In genomic region chr19:33771308-33772101, GRCh38 we compare ENCODE assay signal across 8 cellular contexts. TPM values are rescaled to one million over a fixed set of nuclear protein-coding genes. Genes with fewer than 3 reads are reported as not detected.
A peak's percentile ranks its signal among the peaks of the same experiment; 100 is the strongest.
DNase-seq lines count a peak whose midpoint lies in the region; ATAC-seq and TF ChIP-seq lines count a peak whose summit lies in the region.

No MANE protein-coding gene starts in this region.

- intact Hi-C loops in PC-3 (cut with micrococcal nuclease) (loop anchor here (1.0 to 2.0 kb wide), 3 partner anchors 341 to 537 kb away; no protein-coding TSS in a partner anchor), thyroid gland (cut with DNase I) (loop anchor here (2.0 to 10.0 kb wide), 4 partner anchors 341 to 529 kb away; no protein-coding TSS in a partner anchor)

- peak; percentile 90 for TF ChIP-seq CTCF in KMS-11 (conservative IDR thresholded peaks at IDR 0.05; ENCODE audit: low read depth, low read length)
- peak; percentile 77 for TF ChIP-seq CTCF in PC-3 (conservative IDR thresholded peaks at IDR 0.05; ENCODE audit: low read depth, low read length)
- peak; percentile 76 to 81 for TF ChIP-seq CTCF in fibroblast of lung (conservative IDR thresholded peaks at IDR 0.05 in 1 of 2, IDR thresholded peaks at IDR 0.05 in 1 of 2; ENCODE audit: low read depth in 1 of 2, low read length in 2 of 2)
- TF ChIP-seq CTCF in neural crest cell (conservative IDR thresholded peaks at IDR 0.05) = peak; percentile 93
- TF ChIP-seq CTCF in thyroid gland (IDR thresholded peaks at IDR 0.05) = peak; percentile 29 to 92 (median 84)

- peak; percentile 11 for DNase-seq in GDM1 (lab: John Stamatoyannopoulos, UW)
- DNase-seq in PC-3 = peak; percentile 79
- peak; percentile 84 to 85 for DNase-seq in activated T-cell treated with anti-CD3 and anti-CD28 coated beads, Interleukin-2, amount 50 U/mL, for 48 hours
- DNase-seq in fibroblast of lung (ENCODE audit: low read depth in 2 of 2) = peak; percentile 36 to 57
- peak; percentile 84 for DNase-seq in neural crest cell (ENCODE audit: low read depth, low spot score)
- peak; percentile 63 to 74 for DNase-seq in thyroid gland

- no peak overlapping the region for H3K27ac Mint-ChIP-seq in neural crest cell (ENCODE audit: unreplicated experiment)

- H3K4me1 ChIP-seq in KMS-11 (ENCODE audit: low read depth, poor library complexity, severe bottlenecking) (no peaks in the 10 kb centered on the region), PC-3 (ENCODE audit: insufficient read depth, low read length) (no peaks in the 10 kb centered on the region), fibroblast of lung (ENCODE audit: control insufficient read depth, extremely low read depth, insufficient read depth, low read length) (no peaks in the 10 kb centered on the region), thyroid gland (no peaks in the 10 kb centered on the region)

- H3K9ac ChIP-seq in KMS-11 (no peak overlapping the region), PC-3 (ENCODE audit: low read length) (no peak overlapping the region), fibroblast of lung (ENCODE audit: insufficient read depth, low read length) (no peak overlapping the region)

- H3K4me2 ChIP-seq in KMS-11 (no peak overlapping the region), PC-3 (ENCODE audit: low read length) (no peak overlapping the region), fibroblast of lung (ENCODE audit: extremely low read depth, insufficient read depth, low read length) (no peak overlapping the region)

- H3K36me3 ChIP-seq in KMS-11 (ENCODE audit: insufficient read depth) (no peaks in the 10 kb centered on the region), PC-3 (ENCODE audit: low read depth, low read length) (no peaks in the 10 kb centered on the region), fibroblast of lung (ENCODE audit: control insufficient read depth, insufficient read depth, low read length) (no peaks in the 10 kb centered on the region), thyroid gland (no peaks in the 10 kb centered on the region)

- no TSS peak for BruUV-seq in PC-3 (replicated peaks; lab: Mats Ljungman, UMichigan)

- no peaks in the 10 kb centered on the region for H3K9me3 Mint-ChIP-seq in neural crest cell

- H3K9me3 ChIP-seq in PC-3 (ENCODE audit: low read length) (no peaks in the 10 kb centered on the region), fibroblast of lung (ENCODE audit: control insufficient read depth, insufficient read depth, low read depth, low read length) (no peaks in the 10 kb centered on the region), thyroid gland (no peaks in the 10 kb centered on the region)

- H2AFZ ChIP-seq in KMS-11 (ENCODE audit: low read depth) (no peak overlapping the region), PC-3 (ENCODE audit: low read length) (no peak overlapping the region), fibroblast of lung (ENCODE audit: low read length) (no peak overlapping the region)

- H3K79me2 ChIP-seq in KMS-11 (ENCODE audit: insufficient read depth, low read depth) = no peaks in the 10 kb centered on the region
- H3K79me2 ChIP-seq in PC-3 (ENCODE audit: low read length) = no peaks in the 10 kb centered on the region
- H3K79me2 ChIP-seq in fibroblast of lung (ENCODE audit: control insufficient read depth, insufficient read depth, low read length) = no peaks in the 10 kb centered on the region

- H3K4me1 Mint-ChIP-seq in neural crest cell = no peaks in the 10 kb centered on the region

- TF ChIP-seq POLR2A in thyroid gland (IDR thresholded peaks at IDR 0.05) = no peak

- POLR2A ChIA-PET in PC-3 (lab: Charles Lee; ENCODE audit: unreplicated experiment) = no interaction called here

- CTCF ChIA-PET in PC-3 (lab: Charles Lee) = interaction anchor here (0.7 kb wide), 1 partner anchor 341 kb away, joined by 5 read pairs; no protein-coding TSS in a partner anchor

- no peaks in the 10 kb centered on the region for H4K20me1 ChIP-seq in KMS-11 (ENCODE audit: insufficient read depth)
- no peaks in the 10 kb centered on the region for H4K20me1 ChIP-seq in PC-3 (ENCODE audit: low read length)
- H4K20me1 ChIP-seq in fibroblast of lung (ENCODE audit: control insufficient read depth, extremely low read depth, insufficient read depth, low read length) = no peaks in the 10 kb centered on the region

- 9 to 69% methylated on average over 8 to 13 of the region's 20 CpGs for WGBS in thyroid gland, 2 donors

- H3K27me3 Mint-ChIP-seq in neural crest cell (ENCODE audit: low read depth) = peaks cover 43% of the 10 kb centered on the region

- H3K36me3 Mint-ChIP-seq in neural crest cell (ENCODE audit: low read depth) = no peaks in the 10 kb centered on the region

- H3K9me2 ChIP-seq in PC-3 (replicated peaks; ENCODE audit: low read length) = no peaks in the 10 kb centered on the region

- ATAC-seq in PC-3 = peak; percentile 92
- ATAC-seq in GM21360 (IDR thresholded peaks at IDR 0.05; ENCODE audit: unreplicated experiment) = no peak

- no peaks in the 10 kb centered on the region for H3F3A ChIP-seq in PC-3 (ENCODE audit: low read length, unreplicated experiment)

- H3K4me3 ChIP-seq in KMS-11 (IDR thresholded peaks at IDR 0.05; ENCODE audit: insufficient read depth, low read depth, low read length) = no peak overlapping the region
- no peak overlapping the region for H3K4me3 ChIP-seq in PC-3 (ENCODE audit: low read length)
- no peak overlapping the region for H3K4me3 ChIP-seq in fibroblast of lung (replicated peaks in 1 of 4; ENCODE audit: control extremely low read depth in 1 of 4, insufficient read depth in 1 of 4, low read depth in 3 of 4, low read length in 4 of 4)
- no peak overlapping the region for H3K4me3 ChIP-seq in thyroid gland (replicated peaks in 1 of 3)

- H3K27ac ChIP-seq in KMS-11 (no peak overlapping the region), PC-3 (ENCODE audit: low read length) (no peak overlapping the region), fibroblast of lung (ENCODE audit: insufficient read depth, low read length) (no peak overlapping the region), thyroid gland (no peak overlapping the region)

- no peak overlapping the region for H3K4me3 Mint-ChIP-seq in neural crest cell

- peaks cover 35% of the 10 kb centered on the region; the same call in 1 of the 2 replicates for H3K27me3 ChIP-seq in KMS-11 (ENCODE audit: insufficient read depth, low read depth)
- no peaks in the 10 kb centered on the region for H3K27me3 ChIP-seq in PC-3 (ENCODE audit: low read length)
- H3K27me3 ChIP-seq in fibroblast of lung (ENCODE audit: control insufficient read depth, insufficient read depth, low read length) = no peaks in the 10 kb centered on the region
- no peaks in the 10 kb centered on the region for H3K27me3 ChIP-seq in thyroid gland

RNA-seq across cellular contexts. Expression of gene KCTD15, which starts 25.2 kb away (rescaled TPM):
- total RNA-seq in PC-3 (2014; rRNA removed) (58.2 and 79.9 TPM in 2 replicates), fibroblast of lung (9.7 and 26.5 TPM in 2 replicates), neural crest cell (58.3 and 59.1 TPM in 2 replicates), thyroid gland (10 to 100 TPM; 28.4 to 97.1 (median 50.3) TPM)
- 3.3 and 6.3 TPM in 2 replicates for polyA plus RNA-seq in fibroblast of lung
- 3.7 and 9.4 TPM in 2 replicates for polyA plus RNA-seq in fibroblast of lung (2012)
- 3.8 and 6.2 TPM in 2 replicates for polyA minus RNA-seq in fibroblast of lung (ENCODE audit: low replicate concordance)

Comparison
In these comparisons a context has a peak if more than half of its experiments do, and no peak if none do; other contexts are left out.
1. DNase-seq: peak in every context shown above with its lines; median percentile 84 in activated T-cell treated with anti-CD3 and anti-CD28 coated beads, Interleukin-2, amount 50 U/mL, for 48 hours; 84 in neural crest cell; 79 in PC-3; 68 in thyroid gland; 46 in fibroblast of lung; 11 in GDM1.